In genomic region chr19:6433663-6434062, GRCh38 we compare ENCODE assay signal across 40 cellular contexts. TPM values are rescaled to one million over a fixed set of nuclear protein-coding genes. Genes with fewer than 3 reads are reported as not detected.
"Had no signal": no experiment of that assay in that cellular context is flagged by ENCODE, and none has a peak within 500 bp of the region (broad histone marks: within the 10 kb centered on the region; RNA-seq: fewer than 3 reads in every experiment).

TSS of gene SLC25A41 (minus strand) at chr19:6433763. CDS start at chr19:6433693, 70 bp downstream.

- H3K36me3 ChIP-seq: MG63 had no signal

- H3K4me3 ChIP-seq: MG63 had no signal

- H3K27ac ChIP-seq: KMS-11 had no signal

- H3K4me2 ChIP-seq: KMS-11 had no signal

- H3K27me3 ChIP-seq: MG63 had no signal

- H3K9me3 ChIP-seq: MG63 had no signal

- H3K9ac ChIP-seq: KMS-11 had no signal

- DNase-seq: Karpas-422, Kasumi-1, KG1, MG63, MM.1S, MV-4-11, NCI-H1048, NCI-H1092, NCI-H1092 treated with DMSO at 0.1 percent for 48 hours, NCI-H1105, NCI-H1105 treated with DMSO at 0.1 percent for 48 hours, NCI-H1417, NCI-H1417 treated with DMSO at 0.1 percent for 48 hours, NCI-H1436, NCI-H1436 treated with DMSO at 0.1 percent for 48 hours, NCI-H146, NCI-H1694, NCI-H1694 treated with DMSO at 0.1 percent for 48 hours, NCI-H187, NCI-H187 treated with DMSO at 0.1 percent for 48 hours, NCI-H1930, NCI-H2029, NCI-H2029 treated with DMSO at 0.1 percent for 48 hours, NCI-H2081, NCI-H2081 treated with DMSO at 0.1 percent for 48 hours, NCI-H2107, NCI-H2171, NCI-H2171 treated with DMSO at 0.1 percent for 48 hours, NCI-H2227 treated with DMSO at 0.1 percent for 48 hours, NCI-H226, NCI-H345, NCI-H446, NCI-H446 treated with DMSO at 0.1 percent for 48 hours, NCI-H510A, NCI-H510A treated with DMSO at 0.1 percent for 48 hours had no signal

RNA-seq across cellular contexts. Expression of gene SLC25A41, which starts in this region (rescaled TPM):
- total RNA-seq: LHCN-M2, M059J, MCF 10A, NCI-H460 had no signal
